Comparison of ENCODE assay signal across 17 cellular contexts in the genomic region with DNA sequence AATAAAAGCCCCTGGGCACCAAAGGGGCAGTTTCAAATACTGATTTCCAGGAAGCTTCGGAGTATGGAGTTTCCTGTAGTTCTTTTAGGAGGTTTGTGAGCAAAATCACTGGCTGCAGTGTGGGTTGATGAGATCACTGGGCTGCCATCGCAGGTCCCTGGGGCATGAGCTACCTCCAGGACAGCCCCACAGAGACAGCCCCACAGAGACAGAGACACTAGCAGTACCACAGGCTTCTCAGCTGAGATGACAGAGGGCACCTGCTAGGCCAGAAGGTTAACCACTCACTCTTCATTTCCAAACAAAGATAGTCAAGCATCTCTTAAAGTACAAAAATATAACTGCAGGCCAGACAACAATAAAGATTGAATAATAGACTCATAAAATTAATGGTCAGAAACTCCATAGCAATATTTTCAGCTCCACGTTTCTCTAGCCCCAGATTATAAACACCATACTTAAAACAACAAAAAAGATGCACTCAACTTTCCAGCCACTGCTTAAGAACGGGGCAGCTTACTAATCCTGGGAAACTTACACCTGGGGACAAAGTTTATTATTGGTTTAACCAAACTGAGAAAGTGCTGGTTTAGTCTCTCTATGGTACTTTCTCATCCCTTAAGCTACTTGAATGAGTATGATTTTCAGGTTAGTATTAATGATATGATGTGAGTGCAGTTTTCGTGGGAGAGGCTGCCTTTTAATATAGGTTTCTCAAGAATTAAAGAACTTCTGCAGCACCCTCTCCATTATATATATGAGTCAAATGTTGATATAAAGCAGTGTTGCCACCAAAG. TPM values are rescaled to one million over a fixed set of nuclear protein-coding genes. Genes with fewer than 3 reads are reported as not detected.
DNase-seq lines count a peak whose midpoint lies in the region; ATAC-seq lines count a peak whose summit lies in the region.
"Had no signal": no experiment of that assay in that cellular context is flagged by ENCODE, and none has a peak within 500 bp of the region (broad histone marks: within the 10 kb centered on the region; RNA-seq: fewer than 3 reads in every experiment).

No MANE protein-coding gene starts in this region.

- peaks cover 7% of the 10 kb centered on the region for H3K36me3 Mint-ChIP-seq in activated T-cell treated with anti-CD3 and anti-CD28 coated beads, Interleukin-2, amount 50 U/mL, for 4 hours (ENCODE audit: insufficient read depth)
- H3K36me3 Mint-ChIP-seq in activated T-helper 17 cell treated with anti-CD3 and anti-CD28 coated beads, Interleukin-2, amount 50 U/mL, for 72 hours (ENCODE audit: low read depth): no peaks in the 10 kb centered on the region

- no peaks in the 10 kb centered on the region for H3K9me3 ChIP-seq in SJCRH30 (replicated peaks)
- H3K9me3 ChIP-seq: A549 had no signal

- H3K4me3 ChIP-seq in SJCRH30: no peak overlapping the region
- H3K4me3 ChIP-seq: A549, K562 had no signal

- H3K9me3 Mint-ChIP-seq in activated T-cell treated with anti-CD3 and anti-CD28 coated beads, Interleukin-2, amount 50 U/mL, for 4 hours: no peaks in the 10 kb centered on the region
- H3K9me3 Mint-ChIP-seq in activated T-helper 17 cell treated with anti-CD3 and anti-CD28 coated beads, Interleukin-2, amount 50 U/mL, for 72 hours: no peaks in the 10 kb centered on the region

- H3K27me3 Mint-ChIP-seq in activated T-cell treated with anti-CD3 and anti-CD28 coated beads, Interleukin-2, amount 50 U/mL, for 4 hours (ENCODE audit: low read depth): no peaks in the 10 kb centered on the region
- no peaks in the 10 kb centered on the region for H3K27me3 Mint-ChIP-seq in activated T-helper 17 cell treated with anti-CD3 and anti-CD28 coated beads, Interleukin-2, amount 50 U/mL, for 72 hours
- H3K27me3 Mint-ChIP-seq: CD4-positive, CD25-positive, alpha-beta regulatory T cell had no signal

- no peak overlapping the region for H3K4me3 Mint-ChIP-seq in activated T-cell treated with anti-CD3 and anti-CD28 coated beads, Interleukin-2, amount 50 U/mL, for 4 hours
- no peak overlapping the region for H3K4me3 Mint-ChIP-seq in activated T-helper 17 cell treated with anti-CD3 and anti-CD28 coated beads, Interleukin-2, amount 50 U/mL, for 72 hours
- H3K4me3 Mint-ChIP-seq: CD4-positive, CD25-positive, alpha-beta regulatory T cell had no signal

- no peaks in the 10 kb centered on the region for H3K36me3 ChIP-seq in SJCRH30

- H3K27ac ChIP-seq in SJCRH30: no peak overlapping the region
- H3K27ac ChIP-seq: A549, HL-60 had no signal

- peak; percentile 46 to 65 for ATAC-seq in activated T-cell treated with anti-CD3 and anti-CD28 coated beads, Interleukin-2, amount 50 U/mL, for 4 hours
- ATAC-seq in HG02870 (IDR thresholded peaks at IDR 0.05; ENCODE audit: unreplicated experiment): peak; percentile 68
- ATAC-seq in activated T-helper 17 cell treated with anti-CD3 and anti-CD28 coated beads, Interleukin-2, amount 50 U/mL, for 72 hours (replicated peaks): peak; percentile 74
- ATAC-seq in stimulated activated naive CD8-positive, alpha-beta T cell treated with anti-CD3 and anti-CD28 coated beads, Interleukin-15, Interleukin-2, amounts not matched to agents 100 U/mL and 50 U/mL, for 24 hours: peak; percentile 53
- ATAC-seq: A549, K562 had no signal

- no peak for DNase-seq in activated T-cell treated with anti-CD3 and anti-CD28 coated beads, Interleukin-2, amount 50 U/mL, for 4 hours
- DNase-seq in activated T-cell treated with anti-CD3 and anti-CD28 coated beads for 4 hours (no peak), SJCRH30 (no peak)
- DNase-seq in stimulated activated naive CD8-positive, alpha-beta T cell treated with anti-CD3 and anti-CD28 coated beads, Interleukin-15, Interleukin-2, amounts not matched to agents 100 U/mL and 50 U/mL, for 24 hours: no peak
- no peak for DNase-seq in effector CD8-positive, alpha-beta T cell (lab: John Stamatoyannopoulos, UW)
- DNase-seq: Calu3; CD4-positive, CD25-positive, alpha-beta regulatory T cell; DMS79; HCEC 1CT; NCI-H1048; NCI-H446; SHP77 had no signal

- H3K27ac Mint-ChIP-seq in activated T-helper 17 cell treated with anti-CD3 and anti-CD28 coated beads, Interleukin-2, amount 50 U/mL, for 72 hours: no peak overlapping the region

- no peaks in the 10 kb centered on the region for H3K4me1 ChIP-seq in SJCRH30
- H3K4me1 ChIP-seq: A549 had no signal

- no peaks in the 10 kb centered on the region for H3K27me3 ChIP-seq in SJCRH30

- H3K4me1 Mint-ChIP-seq in activated T-cell treated with anti-CD3 and anti-CD28 coated beads, Interleukin-2, amount 50 U/mL, for 4 hours (ENCODE audit: low read depth): no peaks in the 10 kb centered on the region
- no peaks in the 10 kb centered on the region for H3K4me1 Mint-ChIP-seq in activated T-helper 17 cell treated with anti-CD3 and anti-CD28 coated beads, Interleukin-2, amount 50 U/mL, for 72 hours

RNA-seq across cellular contexts. Expression of a gene that starts 11.6 kb away (rescaled TPM):
- 1 to 10 TPM; 2.1 to 2.6 (median 2.2) TPM for total RNA-seq in activated T-cell treated with anti-CD3 and anti-CD28 coated beads, Interleukin-2, amount 50 U/mL, for 4 hours
- under 1 TPM; 0.32 to 0.42 TPM for total RNA-seq in activated T-helper 17 cell treated with anti-CD3 and anti-CD28 coated beads, Interleukin-2, amount 50 U/mL, for 72 hours
- total RNA-seq in SJCRH30 (2014; rRNA removed; shearing (Covaris generic)): not detected in 2 replicates
- total RNA-seq: Calu3 had no signal
